Comparison of ENCODE assay signal across 8 cellular contexts in genomic region chr4:44725166-44725565, GRCh38. TPM values are rescaled to one million over a fixed set of nuclear protein-coding genes. Genes with fewer than 3 reads are reported as not detected.
DNase-seq lines count a peak whose midpoint lies in the region; ATAC-seq and TF ChIP-seq lines count a peak whose summit lies in the region.

No MANE protein-coding gene starts in this region.

- CTCF ChIA-PET in activated naive CD4-positive, alpha-beta T cell treated with anti-CD3 and anti-CD28 coated beads for 36 hours (lab: Charles Lee): no interaction called here
- CTCF ChIA-PET in activated CD4-positive, alpha-beta memory T cell treated with anti-CD3 and anti-CD28 coated beads, Interleukin-2, amount 10 ng/mL, durations not matched to agents 7 days and 5 days (lab: Charles Lee): interaction anchor here (1.6 kb wide), 1 partner anchor 46 kb away, joined by 4 read pairs; no protein-coding TSS in a partner anchor

- H3K4me3 ChIP-seq in iPS-20b (ENCODE audit: low read length) (peak overlapping the region; percentile 81), transverse colon (peak overlapping the region in 3 of 4 donors; percentile 73 to 93 (median 80))

- TF ChIP-seq CTCF in transverse colon (IDR thresholded peaks at IDR 0.05): no peak

- H3K36me3 ChIP-seq in iPS-20b (ENCODE audit: insufficient read depth, low read depth, low read length): no peaks in the 10 kb centered on the region
- H3K36me3 ChIP-seq in transverse colon: no peaks in the 10 kb centered on the region

- no peaks in the 10 kb centered on the region for H3K9me3 Mint-ChIP-seq in activated naive CD4-positive, alpha-beta T cell treated with anti-CD3 and anti-CD28 coated beads for 36 hours
- H3K9me3 Mint-ChIP-seq in activated CD4-positive, alpha-beta memory T cell treated with anti-CD3 and anti-CD28 coated beads, Interleukin-2, amount 10 ng/mL, durations not matched to agents 7 days and 5 days: no peaks in the 10 kb centered on the region

- H3K9ac ChIP-seq in iPS-20b (ENCODE audit: low read depth, low read length): peak overlapping the region; percentile 46; the same call in 1 of the 2 replicates

- H3K27me3 Mint-ChIP-seq in activated naive CD4-positive, alpha-beta T cell treated with anti-CD3 and anti-CD28 coated beads for 36 hours (ENCODE audit: low read depth): no peaks in the 10 kb centered on the region
- no peaks in the 10 kb centered on the region for H3K27me3 Mint-ChIP-seq in activated CD4-positive, alpha-beta memory T cell treated with anti-CD3 and anti-CD28 coated beads, Interleukin-2, amount 10 ng/mL, durations not matched to agents 7 days and 5 days

- peak overlapping the region; percentile 93 for H3K4me3 Mint-ChIP-seq in activated naive CD4-positive, alpha-beta T cell treated with anti-CD3 and anti-CD28 coated beads for 36 hours
- H3K4me3 Mint-ChIP-seq in activated CD4-positive, alpha-beta memory T cell treated with anti-CD3 and anti-CD28 coated beads, Interleukin-2, amount 10 ng/mL, durations not matched to agents 7 days and 5 days: peak overlapping the region; percentile 94

- H3K27ac ChIP-seq in iPS-20b (ENCODE audit: low read length) (no peak overlapping the region), transverse colon (peak overlapping the region in 3 of 4 donors; percentile 84 to 89 (median 85))

- peaks cover 41% of the 10 kb centered on the region for H3K4me1 Mint-ChIP-seq in activated naive CD4-positive, alpha-beta T cell treated with anti-CD3 and anti-CD28 coated beads for 36 hours (ENCODE audit: low read depth)
- peaks cover 30% of the 10 kb centered on the region for H3K4me1 Mint-ChIP-seq in activated CD4-positive, alpha-beta memory T cell treated with anti-CD3 and anti-CD28 coated beads, Interleukin-2, amount 10 ng/mL, durations not matched to agents 7 days and 5 days

- TF ChIP-seq EP300 in transverse colon (IDR thresholded peaks at IDR 0.05; ENCODE audit: low read depth): no peak

- no peak for TF ChIP-seq POLR2A in transverse colon (IDR thresholded peaks at IDR 0.05)

- H3K9me3 ChIP-seq in iPS-20b (ENCODE audit: insufficient read depth, low read depth, low read length) (no peaks in the 10 kb centered on the region), transverse colon (no peaks in the 10 kb centered on the region)

- POLR2A ChIA-PET in activated CD4-positive, alpha-beta memory T cell treated with anti-CD3 and anti-CD28 coated beads, Interleukin-2, amount 10 ng/mL, durations not matched to agents 7 days and 5 days (lab: Charles Lee): interaction anchor here (1.5 to 5.1 kb wide), 3 partner anchors 8 to 47 kb away, joined by 5 to 71 read pairs (median 6); partner anchors contain the start of gene GUF1

- H3K4me1 ChIP-seq in iPS-20b (ENCODE audit: insufficient read depth, low read length) (no peaks in the 10 kb centered on the region), transverse colon (peaks cover 9 to 21% (median 18%) of the 10 kb centered on the region in 4 donors)

- no peak for ATAC-seq in GM21528 (IDR thresholded peaks at IDR 0.05; ENCODE audit: low FRiP score, unreplicated experiment)
- no peak for ATAC-seq in HG03439 (IDR thresholded peaks at IDR 0.05; ENCODE audit: unreplicated experiment)

- no peak overlapping the region for H3K27ac Mint-ChIP-seq in activated naive CD4-positive, alpha-beta T cell treated with anti-CD3 and anti-CD28 coated beads for 36 hours
- H3K27ac Mint-ChIP-seq in activated CD4-positive, alpha-beta memory T cell treated with anti-CD3 and anti-CD28 coated beads, Interleukin-2, amount 10 ng/mL, durations not matched to agents 7 days and 5 days: peak overlapping the region; percentile 80

- H3K36me3 Mint-ChIP-seq in activated naive CD4-positive, alpha-beta T cell treated with anti-CD3 and anti-CD28 coated beads for 36 hours (ENCODE audit: low read depth): peaks cover 7% of the 10 kb centered on the region
- H3K36me3 Mint-ChIP-seq in activated CD4-positive, alpha-beta memory T cell treated with anti-CD3 and anti-CD28 coated beads, Interleukin-2, amount 10 ng/mL, durations not matched to agents 7 days and 5 days (ENCODE audit: low read depth): peaks cover 5% of the 10 kb centered on the region

- H3K27me3 ChIP-seq in iPS-20b (ENCODE audit: insufficient read depth, low read length): peaks cover 25% of the 10 kb centered on the region
- H3K27me3 ChIP-seq in transverse colon: no peaks in the 10 kb centered on the region

- 40% methylated on average over 4 to 6 of the region's 6 CpGs for WGBS in transverse colon (ENCODE audit: low coverage in 1 of 2), 2 donors

- DNase-seq in activated naive CD4-positive, alpha-beta T cell treated with anti-CD3 and anti-CD28 coated beads for 36 hours: no peak
- DNase-seq in activated naive CD4-positive, alpha-beta T cell treated with anti-CD3 and anti-CD28 coated beads, Interleukin-2, amount 50 U/mL, for 16 hours: no peak
- DNase-seq in activated CD4-positive, alpha-beta memory T cell treated with anti-CD3 and anti-CD28 coated beads, Interleukin-2, amount 10 ng/mL, durations not matched to agents 7 days and 5 days: no peak
- DNase-seq in transverse colon: no peak
- no peak for DNase-seq in LoVo (ENCODE audit: low spot score)

- in situ Hi-C loops in transverse colon (cut with MboI; ENCODE audit: low pct_ligation_motif_present in 1 of 4, low pct_unique_long_range_greater_than_20kb in 1 of 4, low sequenced_read_pairs in 3 of 4): no loop called here

- intact Hi-C loops in activated naive CD4-positive, alpha-beta T cell treated with anti-CD3 and anti-CD28 coated beads for 36 hours (cut with micrococcal nuclease): no loop called here
- intact Hi-C loops in transverse colon (cut with DNase I; ENCODE audit: low total_unique reads): no loop called here

RNA-seq across cellular contexts. Expression of gene GNPDA2, which starts 1.2 kb away (rescaled TPM):
- 10 to 100 TPM; 14.2 TPM for total RNA-seq in activated naive CD4-positive, alpha-beta T cell treated with anti-CD3 and anti-CD28 coated beads for 36 hours
- total RNA-seq in activated CD4-positive, alpha-beta memory T cell treated with anti-CD3 and anti-CD28 coated beads, Interleukin-2, amount 10 ng/mL, durations not matched to agents 7 days and 5 days: 10 to 100 TPM; 11.1 to 12.2 TPM
- 10 to 100 TPM in 1 of 4 donors, 1 to 10 TPM in 3; 2.2 to 16.3 (median 8.7) TPM for total RNA-seq in transverse colon

RNA-seq across cellular contexts. Expression of gene GUF1, which starts 46.9 kb away (rescaled TPM):
- 10 to 100 TPM; 32.6 to 32.9 TPM for total RNA-seq in activated naive CD4-positive, alpha-beta T cell treated with anti-CD3 and anti-CD28 coated beads for 36 hours
- 10 to 100 TPM; 18.0 to 20.6 TPM for total RNA-seq in activated CD4-positive, alpha-beta memory T cell treated with anti-CD3 and anti-CD28 coated beads, Interleukin-2, amount 10 ng/mL, durations not matched to agents 7 days and 5 days
- total RNA-seq in transverse colon: 10 to 100 TPM; 13.5 to 49.8 (median 20.0) TPM
